In genomic region chr3:57647292-57647940, GRCh38 we compare ENCODE assay signal across 12 cellular contexts. TPM values are rescaled to one million over a fixed set of nuclear protein-coding genes. Genes with fewer than 3 reads are reported as not detected.
DNase-seq lines count a peak whose midpoint lies in the region; ATAC-seq, FAIRE-seq and TF ChIP-seq lines count a peak whose summit lies in the region.
"Had no signal": no experiment of that assay in that cellular context is flagged by ENCODE, and none has a peak within 500 bp of the region (broad histone marks: within the 10 kb centered on the region; RNA-seq: fewer than 3 reads in every experiment).

No MANE protein-coding gene starts in this region.

- no peak for ATAC-seq in CD4-positive, alpha-beta T cell (ENCODE audit: poor library complexity)
- ATAC-seq in naive B cell (ENCODE audit: low read depth in 2 of 2) (peak; percentile 60 to 68), HG02759 (IDR thresholded peaks at IDR 0.05; ENCODE audit: unreplicated experiment) (no peak)
- ATAC-seq: activated CD4-positive, CD25-positive, alpha-beta regulatory T cell treated with anti-CD3 and anti-CD28 coated beads, Interleukin-2, amount 50 U/mL, for 24 hours; HepG2 had no signal

- no peak overlapping the region for H3K4me2 ChIP-seq in GM23248 (ENCODE audit: unreplicated experiment)
- H3K4me2 ChIP-seq in astrocyte (ENCODE audit: low read length), result no peak overlapping the region

- H4K20me1 ChIP-seq in GM23248 (ENCODE audit: insufficient read depth), result no peaks in the 10 kb centered on the region
- peaks cover 17% of the 10 kb centered on the region for H4K20me1 ChIP-seq in astrocyte (ENCODE audit: insufficient read depth, low read length)

- H3K79me2 ChIP-seq in GM23248 (ENCODE audit: insufficient read depth), result peaks cover 14% of the 10 kb centered on the region
- no peaks in the 10 kb centered on the region for H3K79me2 ChIP-seq in astrocyte (ENCODE audit: insufficient read depth, low read length)

- no peak for TF ChIP-seq POLR2A in testis (IDR thresholded peaks at IDR 0.05)

- H3K36me3 Mint-ChIP-seq in CD4-positive, alpha-beta T cell (ENCODE audit: low read depth), result peaks cover 91% of the 10 kb centered on the region
- H3K36me3 Mint-ChIP-seq in astrocyte (ENCODE audit: low read depth, unreplicated experiment) (peaks cover 18% of the 10 kb centered on the region), naive B cell (peaks cover 28 to 40% of the 10 kb centered on the region in 2 donors)

- peaks cover 18% of the 10 kb centered on the region for H3K4me1 Mint-ChIP-seq in CD4-positive, alpha-beta T cell (ENCODE audit: low read depth)
- H3K4me1 Mint-ChIP-seq in astrocyte (ENCODE audit: low read depth, unreplicated experiment) (peaks cover 9% of the 10 kb centered on the region), naive B cell (peaks cover 11 to 14% (median 13%) of the 10 kb centered on the region in 3 donors)

- FAIRE-seq in astrocyte (lab: Jason Lieb, UNC), result no peak
- FAIRE-seq: HepG2 had no signal

- H3K36me3 ChIP-seq in GM23248 (ENCODE audit: low read depth) (peaks cover 21% of the 10 kb centered on the region; the same call in 1 of the 2 replicates), astrocyte (ENCODE audit: insufficient read depth, low read length) (peaks cover 9% of the 10 kb centered on the region), testis (ENCODE audit: low read depth, missing control alignments) (no peaks in the 10 kb centered on the region)

- H3K9me2 ChIP-seq in GM23248 (ENCODE audit: insufficient read depth), result no peaks in the 10 kb centered on the region

- H3K4me3 Mint-ChIP-seq in CD4-positive, alpha-beta T cell, result no peak overlapping the region
- H3K4me3 Mint-ChIP-seq in astrocyte (ENCODE audit: unreplicated experiment), result peak overlapping the region; percentile 66
- peak overlapping the region in 1 of 8 donors; percentile 53 for H3K4me3 Mint-ChIP-seq in naive B cell

- H3K27me3 Mint-ChIP-seq in CD4-positive, alpha-beta T cell, result no peaks in the 10 kb centered on the region
- H3K27me3 Mint-ChIP-seq in astrocyte (ENCODE audit: low read depth, unreplicated experiment) (no peaks in the 10 kb centered on the region), naive B cell (no peaks in the 10 kb centered on the region)

- no peak for TF ChIP-seq CTCF in CD4-positive, alpha-beta T cell (IDR thresholded peaks at IDR 0.05)
- no peak for TF ChIP-seq CTCF in astrocyte (IDR thresholded peaks at IDR 0.05; ENCODE audit: insufficient read depth, low read depth, low read length)
- no peak for TF ChIP-seq CTCF in testis (IDR thresholded peaks at IDR 0.05)

- H3K9ac ChIP-seq in GM23248 (peak overlapping the region; percentile 52), astrocyte (ENCODE audit: low read length) (no peak overlapping the region)

- in situ Hi-C loops in GM23248 (cut with MboI), result no loop called here

- intact Hi-C loops in CD4-positive, alpha-beta T cell (cut with DNase I, micrococcal nuclease), result loop anchor here (5.0 to 10.0 kb wide), 3 partner anchors 177 to 207 kb away; no protein-coding TSS in a partner anchor
- intact Hi-C loops in testis (cut with DNase I; ENCODE audit: low total_unique reads), result no loop called here

- CTCF ChIA-PET in CD4-positive, alpha-beta T cell (lab: Charles Lee), result no interaction called here

- no peak overlapping the region for H2AFZ ChIP-seq in GM23248
- no peak overlapping the region for H2AFZ ChIP-seq in astrocyte (ENCODE audit: low read depth, low read length)

- H3K4me1 ChIP-seq in GM23248 (ENCODE audit: insufficient read depth) (peaks cover 10% of the 10 kb centered on the region), astrocyte (ENCODE audit: insufficient read depth, low read length) (no peaks in the 10 kb centered on the region), testis (peaks cover 2% of the 10 kb centered on the region)
- H3K4me1 ChIP-seq: ascending aorta, left lung had no signal

- 95 to 100% methylated on average over 2 of the region's 2 CpGs for WGBS in GM23248 (ENCODE audit: low coverage in 1 of 2, low lambda C conversion rate in 2 of 2, missing lambda C conversion rate in 2 of 2), 2 experiments
- WGBS in testis, 2 donors, result 72 to 93% methylated on average over 2 of the region's 2 CpGs

- H3F3A ChIP-seq in GM23248 (ENCODE audit: insufficient read depth), result peaks cover 14% of the 10 kb centered on the region; the same call in 1 of the 2 replicates

- DNase-seq in CD4-positive, alpha-beta T cell, result no peak
- no peak for DNase-seq in GM23248
- no peak for DNase-seq in astrocyte (ENCODE audit: low read depth)
- no peak for DNase-seq in naive B cell
- DNase-seq in MV-4-11 (lab: John Stamatoyannopoulos, UW), result no peak
- no peak for DNase-seq in testis
- DNase-seq: left lung, NCI-H2081 treated with DMSO at 0.1 percent for 48 hours had no signal

- H3K9me3 ChIP-seq in CD4-positive, alpha-beta T cell (ENCODE audit: control insufficient read depth, low read length), result peaks cover 5% of the 10 kb centered on the region
- H3K9me3 ChIP-seq in GM23248 (ENCODE audit: low read depth) (peaks cover 3% of the 10 kb centered on the region), astrocyte (ENCODE audit: insufficient read depth, low read depth, low read length) (no peaks in the 10 kb centered on the region), testis (no peaks in the 10 kb centered on the region)
- H3K9me3 ChIP-seq: left lung had no signal

- H3K4me3 ChIP-seq in GM23248, result no peak overlapping the region
- no peak overlapping the region for H3K4me3 ChIP-seq in astrocyte (ENCODE audit: insufficient read depth, low read depth, low read length)
- H3K4me3 ChIP-seq in testis, result no peak overlapping the region
- H3K4me3 ChIP-seq: ascending aorta, left lung had no signal

- peak overlapping the region; percentile 62 for H3K27ac Mint-ChIP-seq in CD4-positive, alpha-beta T cell
- H3K27ac Mint-ChIP-seq in astrocyte (ENCODE audit: unreplicated experiment) (no peak overlapping the region), naive B cell (peak overlapping the region; percentile 31 to 93 (median 85))

- H3K27ac ChIP-seq in CD4-positive, alpha-beta T cell (ENCODE audit: low read depth, low read length), result no peak overlapping the region
- H3K27ac ChIP-seq in GM23248 (peak overlapping the region; percentile 34; the same call in 1 of the 2 replicates), astrocyte (ENCODE audit: low read depth, low read length) (no peak overlapping the region), testis (no peak overlapping the region)
- H3K27ac ChIP-seq: ascending aorta, left lung had no signal

- H3K27me3 ChIP-seq in CD4-positive, alpha-beta T cell (ENCODE audit: control insufficient read depth, insufficient read depth, low read length), result no peaks in the 10 kb centered on the region
- H3K27me3 ChIP-seq in GM23248 (replicated peaks; ENCODE audit: insufficient read depth), result no peaks in the 10 kb centered on the region
- H3K27me3 ChIP-seq in astrocyte (ENCODE audit: insufficient read depth, low read length), result no peaks in the 10 kb centered on the region
- H3K27me3 ChIP-seq in testis, result no peaks in the 10 kb centered on the region
- H3K27me3 ChIP-seq: ascending aorta, left lung had no signal

- H3K9me3 Mint-ChIP-seq in CD4-positive, alpha-beta T cell, result peaks cover 9% of the 10 kb centered on the region
- peaks cover 5% of the 10 kb centered on the region for H3K9me3 Mint-ChIP-seq in astrocyte (ENCODE audit: unreplicated experiment)
- peaks cover 0 to 16% (median 10%) of the 10 kb centered on the region in 7 donors for H3K9me3 Mint-ChIP-seq in naive B cell

- POLR2A ChIA-PET in CD4-positive, alpha-beta T cell (lab: Charles Lee), result no interaction called here

RNA-seq across cellular contexts. Expression of gene DENND6A, which starts 45.5 kb away (rescaled TPM):
- total RNA-seq in CD4-positive, alpha-beta T cell, result 10 to 100 TPM; 67.2 to 74.4 TPM
- 14.5 and 28.0 TPM in 2 replicates for total RNA-seq in GM23248 (2014; rRNA removed; shearing (Covaris generic))
- 9.6 and 10.2 TPM in 2 replicates for polyA plus RNA-seq in GM23248 (2016; fragmentation: Nextera tagmentation; extraction: Ambion mirVana)
- total RNA-seq in astrocyte, result 6.6 and 10.6 TPM in 2 replicates
- polyA plus RNA-seq in naive B cell (ENCODE audit: low read depth in 6 of 6), result 10 to 100 TPM; 15.2 to 31.6 (median 27.1) TPM
- total RNA-seq in testis, result 10 to 100 TPM; 18.7 to 20.6 TPM
- 16.0 TPM for polyA plus RNA-seq in testis (ENCODE audit: insufficient read depth, low read depth, low replicate concordance)

RNA-seq across cellular contexts. Expression of gene ARF4, which starts 50.3 kb away (rescaled TPM):
- total RNA-seq in CD4-positive, alpha-beta T cell, result 10 to 100 TPM; 56.7 to 59.9 TPM
- total RNA-seq in GM23248 (2014; rRNA removed; shearing (Covaris generic)), result 346 and 371 TPM in 2 replicates
- polyA plus RNA-seq in GM23248 (2016; fragmentation: Nextera tagmentation; extraction: Ambion mirVana), result 743 and 770 TPM in 2 replicates
- 471 and 472 TPM in 2 replicates for total RNA-seq in astrocyte
- 100 to 1,000 TPM; 106 to 153 (median 133) TPM for polyA plus RNA-seq in naive B cell (ENCODE audit: low read depth in 6 of 6)
- total RNA-seq in testis, result 100 to 1,000 TPM; 169 to 205 TPM
- 224 TPM for polyA plus RNA-seq in testis (ENCODE audit: insufficient read depth, low read depth, low replicate concordance)

Comparison
In these comparisons a context has a peak if more than half of its experiments do, and no peak if none do; other contexts are left out.
1. ATAC-seq: peak in naive B cell (2 of 2); none in CD4-positive, alpha-beta T cell (single experiment) and HG02759 (single experiment).